1 cellular context compared by ENCODE assay signal in genomic region chr14:24160499-24160849, GRCh38.
TF ChIP-seq lines count a peak whose summit lies in the region.

No MANE protein-coding gene starts in this region.

TF ChIP-seq in IMR-90, 13 proteins besides CTCF, POLR2A, EP300 and RAD21 (continued from another document):
- TF ChIP-seq MAZ (IDR thresholded peaks at IDR 0.05; ENCODE audit: borderline replicate concordance, low read depth, low read length) = no peak
- TF ChIP-seq SMC3 (IDR thresholded peaks at IDR 0.05; ENCODE audit: low read depth, low read length) = no peak
- TF ChIP-seq ELK1 (IDR thresholded peaks at IDR 0.05; ENCODE audit: borderline replicate concordance, low read depth, low read length) = no peak
- TF ChIP-seq CEBPB (IDR thresholded peaks at IDR 0.05; ENCODE audit: low read depth, low read length) = no peak
- TF ChIP-seq MAFK (IDR thresholded peaks at IDR 0.05; ENCODE audit: low read depth, low read length) = no peak
- no peak for TF ChIP-seq BHLHE40 (IDR thresholded peaks at IDR 0.05; ENCODE audit: low read depth, low read length)
- no peak for TF ChIP-seq RFX5 (IDR thresholded peaks at IDR 0.05; ENCODE audit: low read depth, low read length)
